Comparison of ENCODE assay signal across 1 cellular context in the genomic region with DNA sequence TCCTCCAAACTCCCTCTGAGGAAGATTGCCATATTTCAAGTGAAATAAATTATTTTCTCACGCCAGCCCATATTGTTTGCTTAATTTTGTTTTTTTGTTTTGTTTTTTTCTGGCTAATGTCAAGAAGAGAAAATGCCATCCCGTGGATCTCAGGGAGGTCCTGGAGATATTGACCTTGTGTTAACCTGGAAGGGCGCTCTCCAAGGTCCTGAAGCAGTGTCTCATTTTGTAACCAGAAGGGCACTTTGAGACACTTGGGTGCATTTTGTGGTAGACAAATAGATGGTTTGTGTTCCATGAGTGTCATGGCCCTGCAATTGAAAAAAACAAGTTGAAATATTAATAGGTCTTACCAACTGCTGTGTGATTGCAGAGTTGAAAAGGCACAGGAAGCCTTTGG.
A peak's percentile ranks its signal among the peaks of the same experiment; 100 is the strongest.
TF ChIP-seq lines count a peak whose summit lies in the region.

No MANE protein-coding gene starts in this region.

TF ChIP-seq in HepG2, 621 proteins besides CTCF, POLR2A, EP300 and RAD21 (continued from another document and continues in another):
- TF ChIP-seq, protein P1, sequence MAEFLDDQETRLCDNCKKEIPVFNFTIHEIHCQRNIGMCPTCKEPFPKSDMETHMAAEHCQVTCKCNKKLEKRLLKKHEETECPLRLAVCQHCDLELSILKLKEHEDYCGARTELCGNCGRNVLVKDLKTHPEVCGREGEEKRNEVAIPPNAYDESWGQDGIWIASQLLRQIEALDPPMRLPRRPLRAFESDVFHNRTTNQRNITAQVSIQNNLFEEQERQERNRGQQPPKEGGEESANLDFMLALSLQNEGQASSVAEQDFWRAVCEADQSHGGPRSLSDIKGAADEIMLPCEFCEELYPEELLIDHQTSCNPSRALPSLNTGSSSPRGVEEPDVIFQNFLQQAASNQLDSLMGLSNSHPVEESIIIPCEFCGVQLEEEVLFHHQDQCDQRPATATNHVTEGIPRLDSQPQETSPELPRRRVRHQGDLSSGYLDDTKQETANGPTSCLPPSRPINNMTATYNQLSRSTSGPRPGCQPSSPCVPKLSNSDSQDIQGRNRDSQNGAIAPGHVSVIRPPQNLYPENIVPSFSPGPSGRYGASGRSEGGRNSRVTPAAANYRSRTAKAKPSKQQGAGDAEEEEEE (CRISPR knock-in tag; IDR thresholded peaks at IDR 0.05; ENCODE audit: borderline replicate concordance), result no peak
- no peak for TF ChIP-seq HNRNPH1 (optimal IDR thresholded peaks at IDR 0.05; ENCODE audit: low read depth, low read length)
- no peak for TF ChIP-seq NFE2 (CRISPR knock-in tag; IDR thresholded peaks at IDR 0.05)
- TF ChIP-seq SALL1 (CRISPR knock-in tag; IDR thresholded peaks at IDR 0.05), result no peak
- no peak for TF ChIP-seq ZNF367 (CRISPR knock-in tag; IDR thresholded peaks at IDR 0.05; ENCODE audit: borderline replicate concordance)
- TF ChIP-seq KLF16 (CRISPR knock-in tag; IDR thresholded peaks at IDR 0.05), result 0 out of 4 replicates have a peak, but pooled peaks of 1 of the 2 experiments have one; percentile 25
- no peak for TF ChIP-seq SOX13 (IDR thresholded peaks at IDR 0.05)
- TF ChIP-seq SOX13 (CRISPR knock-in tag; conservative IDR thresholded peaks at IDR 0.05 in 1 of 2, IDR thresholded peaks at IDR 0.05 in 1 of 2), result no peak
- no peak for TF ChIP-seq ZNF24 (IDR thresholded peaks at IDR 0.05)
- TF ChIP-seq NR2F1 (CRISPR knock-in tag; IDR thresholded peaks at IDR 0.05), result peak; percentile 13 to 47; a peak in 1 of 4 replicates
- TF ChIP-seq ZBTB20 (CRISPR knock-in tag; IDR thresholded peaks at IDR 0.05; ENCODE audit: borderline replicate concordance, low read depth), result no peak; the same call in 1 of the 2 replicates
- TF ChIP-seq GATAD2A (CRISPR knock-in tag; IDR thresholded peaks at IDR 0.05), result no peak
- no peak for TF ChIP-seq MTF2 (CRISPR knock-in tag; IDR thresholded peaks at IDR 0.05; ENCODE audit: borderline replicate concordance)
- no peak for TF ChIP-seq ZNF879 (CRISPR knock-in tag; IDR thresholded peaks at IDR 0.05)
- no peak for TF ChIP-seq NCOA5 (CRISPR knock-in tag; IDR thresholded peaks at IDR 0.05)
- no peak for TF ChIP-seq ZNF276 (CRISPR knock-in tag; IDR thresholded peaks at IDR 0.05; ENCODE audit: low read depth)
- TF ChIP-seq ZNF619 (CRISPR knock-in tag; IDR thresholded peaks at IDR 0.05), result no peak
- TF ChIP-seq, protein P2, sequence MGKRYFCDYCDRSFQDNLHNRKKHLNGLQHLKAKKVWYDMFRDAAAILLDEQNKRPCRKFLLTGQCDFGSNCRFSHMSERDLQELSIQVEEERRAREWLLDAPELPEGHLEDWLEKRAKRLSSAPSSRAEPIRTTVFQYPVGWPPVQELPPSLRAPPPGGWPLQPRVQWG (CRISPR knock-in tag; IDR thresholded peaks at IDR 0.05; ENCODE audit: borderline replicate concordance, low read depth), result no peak
- TF ChIP-seq, protein P3, sequence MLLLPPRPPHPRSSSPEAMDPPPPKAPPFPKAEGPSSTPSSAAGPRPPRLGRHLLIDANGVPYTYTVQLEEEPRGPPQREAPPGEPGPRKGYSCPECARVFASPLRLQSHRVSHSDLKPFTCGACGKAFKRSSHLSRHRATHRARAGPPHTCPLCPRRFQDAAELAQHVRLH (CRISPR knock-in tag; IDR thresholded peaks at IDR 0.05; ENCODE audit: borderline replicate concordance, low read depth), result no peak
- TF ChIP-seq, protein P4, sequence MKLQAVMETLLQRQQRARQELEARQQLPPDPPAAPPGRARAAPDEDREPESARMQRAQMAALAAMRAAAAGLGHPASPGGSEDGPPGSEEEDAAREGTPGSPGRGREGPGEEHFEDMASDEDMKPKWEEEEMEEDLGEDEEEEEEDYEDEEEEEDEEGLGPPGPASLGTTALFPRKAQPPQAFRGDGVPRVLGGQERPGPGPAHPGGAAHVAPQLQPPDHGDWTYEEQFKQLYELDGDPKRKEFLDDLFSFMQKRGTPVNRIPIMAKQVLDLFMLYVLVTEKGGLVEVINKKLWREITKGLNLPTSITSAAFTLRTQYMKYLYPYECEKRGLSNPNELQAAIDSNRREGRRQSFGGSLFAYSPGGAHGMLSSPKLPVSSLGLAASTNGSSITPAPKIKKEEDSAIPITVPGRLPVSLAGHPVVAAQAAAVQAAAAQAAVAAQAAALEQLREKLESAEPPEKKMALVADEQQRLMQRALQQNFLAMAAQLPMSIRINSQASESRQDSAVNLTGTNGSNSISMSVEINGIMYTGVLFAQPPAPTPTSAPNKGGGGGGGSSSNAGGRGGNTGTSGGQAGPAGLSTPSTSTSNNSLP (IDR thresholded peaks at IDR 0.05; ENCODE audit: low read depth, low read length), result no peak
- TF ChIP-seq ETV6 (CRISPR knock-in tag; conservative IDR thresholded peaks at IDR 0.05), result no peak
- no peak for TF ChIP-seq ZNF468 (CRISPR knock-in tag; IDR thresholded peaks at IDR 0.05)
- TF ChIP-seq, protein P5, sequence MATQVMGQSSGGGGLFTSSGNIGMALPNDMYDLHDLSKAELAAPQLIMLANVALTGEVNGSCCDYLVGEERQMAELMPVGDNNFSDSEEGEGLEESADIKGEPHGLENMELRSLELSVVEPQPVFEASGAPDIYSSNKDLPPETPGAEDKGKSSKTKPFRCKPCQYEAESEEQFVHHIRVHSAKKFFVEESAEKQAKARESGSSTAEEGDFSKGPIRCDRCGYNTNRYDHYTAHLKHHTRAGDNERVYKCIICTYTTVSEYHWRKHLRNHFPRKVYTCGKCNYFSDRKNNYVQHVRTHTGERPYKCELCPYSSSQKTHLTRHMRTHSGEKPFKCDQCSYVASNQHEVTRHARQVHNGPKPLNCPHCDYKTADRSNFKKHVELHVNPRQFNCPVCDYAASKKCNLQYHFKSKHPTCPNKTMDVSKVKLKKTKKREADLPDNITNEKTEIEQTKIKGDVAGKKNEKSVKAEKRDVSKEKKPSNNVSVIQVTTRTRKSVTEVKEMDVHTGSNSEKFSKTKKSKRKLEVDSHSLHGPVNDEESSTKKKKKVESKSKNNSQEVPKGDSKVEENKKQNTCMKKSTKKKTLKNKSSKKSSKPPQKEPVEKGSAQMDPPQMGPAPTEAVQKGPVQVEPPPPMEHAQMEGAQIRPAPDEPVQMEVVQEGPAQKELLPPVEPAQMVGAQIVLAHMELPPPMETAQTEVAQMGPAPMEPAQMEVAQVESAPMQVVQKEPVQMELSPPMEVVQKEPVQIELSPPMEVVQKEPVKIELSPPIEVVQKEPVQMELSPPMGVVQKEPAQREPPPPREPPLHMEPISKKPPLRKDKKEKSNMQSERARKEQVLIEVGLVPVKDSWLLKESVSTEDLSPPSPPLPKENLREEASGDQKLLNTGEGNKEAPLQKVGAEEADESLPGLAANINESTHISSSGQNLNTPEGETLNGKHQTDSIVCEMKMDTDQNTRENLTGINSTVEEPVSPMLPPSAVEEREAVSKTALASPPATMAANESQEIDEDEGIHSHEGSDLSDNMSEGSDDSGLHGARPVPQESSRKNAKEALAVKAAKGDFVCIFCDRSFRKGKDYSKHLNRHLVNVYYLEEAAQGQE (IDR thresholded peaks at IDR 0.05; ENCODE audit: borderline replicate concordance in 1 of 2, low read depth in 1 of 2, low read length in 2 of 2), result peak; percentile 74 to 96
- peak; percentile 38; the same call in 1 of the 2 replicates for TF ChIP-seq ZBTB21 (CRISPR knock-in tag; IDR thresholded peaks at IDR 0.05)
- TF ChIP-seq KMT2A (CRISPR knock-in tag; IDR thresholded peaks at IDR 0.05), result no peak
- TF ChIP-seq ZMYM3 (CRISPR knock-in tag; IDR thresholded peaks at IDR 0.05), result no peak
- no peak for TF ChIP-seq SUZ12 (IDR thresholded peaks at IDR 0.05; ENCODE audit: low read depth, low read length)
- no peak for TF ChIP-seq ZFAT (CRISPR knock-in tag; conservative IDR thresholded peaks at IDR 0.05)
- TF ChIP-seq ZNF121 (CRISPR knock-in tag; IDR thresholded peaks at IDR 0.05), result no peak
- peak; percentile 62; the same call in 1 of the 2 replicates for TF ChIP-seq ZNF232 (CRISPR knock-in tag; IDR thresholded peaks at IDR 0.05; ENCODE audit: borderline replicate concordance)
- TF ChIP-seq FOSL2 (CRISPR knock-in tag; IDR thresholded peaks at IDR 0.05), result no peak
- TF ChIP-seq MED13 (CRISPR knock-in tag; IDR thresholded peaks at IDR 0.05), result no peak
- TF ChIP-seq ZNF460 (CRISPR knock-in tag; IDR thresholded peaks at IDR 0.05; ENCODE audit: borderline replicate concordance), result no peak
- 0 out of 2 replicates have a peak, but pooled peaks have one; percentile 19 for TF ChIP-seq TFE3 (CRISPR knock-in tag; IDR thresholded peaks at IDR 0.05)
- TF ChIP-seq PRDM15 (CRISPR knock-in tag; IDR thresholded peaks at IDR 0.05), result no peak
- TF ChIP-seq, protein P6, sequence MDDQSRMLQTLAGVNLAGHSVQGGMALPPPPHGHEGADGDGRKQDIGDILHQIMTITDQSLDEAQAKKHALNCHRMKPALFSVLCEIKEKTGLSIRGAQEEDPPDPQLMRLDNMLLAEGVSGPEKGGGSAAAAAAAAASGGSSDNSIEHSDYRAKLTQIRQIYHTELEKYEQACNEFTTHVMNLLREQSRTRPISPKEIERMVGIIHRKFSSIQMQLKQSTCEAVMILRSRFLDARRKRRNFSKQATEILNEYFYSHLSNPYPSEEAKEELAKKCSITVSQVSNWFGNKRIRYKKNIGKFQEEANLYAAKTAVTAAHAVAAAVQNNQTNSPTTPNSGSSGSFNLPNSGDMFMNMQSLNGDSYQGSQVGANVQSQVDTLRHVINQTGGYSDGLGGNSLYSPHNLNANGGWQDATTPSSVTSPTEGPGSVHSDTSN (CRISPR knock-in tag; IDR thresholded peaks at IDR 0.05; ENCODE audit: borderline replicate concordance), result 0 out of 2 replicates have a peak, but pooled peaks have one; percentile 38
- TF ChIP-seq ISL2 (CRISPR knock-in tag; IDR thresholded peaks at IDR 0.05), result no peak
- TF ChIP-seq ZNF34 (CRISPR knock-in tag; IDR thresholded peaks at IDR 0.05; ENCODE audit: borderline replicate concordance), result no peak
- no peak for TF ChIP-seq ZSCAN29 (CRISPR knock-in tag; conservative IDR thresholded peaks at IDR 0.05)
- TF ChIP-seq KLF13 (CRISPR knock-in tag; IDR thresholded peaks at IDR 0.05), result no peak
- no peak for TF ChIP-seq EZH2 (conservative IDR thresholded peaks at IDR 0.05; ENCODE audit: low read depth, low read length)
- no peak for TF ChIP-seq PITX1 (CRISPR knock-in tag; IDR thresholded peaks at IDR 0.05)
- TF ChIP-seq MAZ (IDR thresholded peaks at IDR 0.05; ENCODE audit: borderline replicate concordance, low read depth, low read length), result no peak
- TF ChIP-seq MAZ (CRISPR knock-in tag; IDR thresholded peaks at IDR 0.05; ENCODE audit: low read depth), result no peak
- no peak for TF ChIP-seq ZNF510 (CRISPR knock-in tag; IDR thresholded peaks at IDR 0.05; ENCODE audit: low read depth)
- TF ChIP-seq TBP (CRISPR knock-in tag; IDR thresholded peaks at IDR 0.05), result no peak
- TF ChIP-seq SRY (CRISPR knock-in tag; IDR thresholded peaks at IDR 0.05), result no peak
- TF ChIP-seq JARID2 (CRISPR knock-in tag; IDR thresholded peaks at IDR 0.05; ENCODE audit: insufficient replicate concordance), result no peak
- TF ChIP-seq SMAD9 (CRISPR knock-in tag; IDR thresholded peaks at IDR 0.05), result no peak
